In the genomic region with DNA sequence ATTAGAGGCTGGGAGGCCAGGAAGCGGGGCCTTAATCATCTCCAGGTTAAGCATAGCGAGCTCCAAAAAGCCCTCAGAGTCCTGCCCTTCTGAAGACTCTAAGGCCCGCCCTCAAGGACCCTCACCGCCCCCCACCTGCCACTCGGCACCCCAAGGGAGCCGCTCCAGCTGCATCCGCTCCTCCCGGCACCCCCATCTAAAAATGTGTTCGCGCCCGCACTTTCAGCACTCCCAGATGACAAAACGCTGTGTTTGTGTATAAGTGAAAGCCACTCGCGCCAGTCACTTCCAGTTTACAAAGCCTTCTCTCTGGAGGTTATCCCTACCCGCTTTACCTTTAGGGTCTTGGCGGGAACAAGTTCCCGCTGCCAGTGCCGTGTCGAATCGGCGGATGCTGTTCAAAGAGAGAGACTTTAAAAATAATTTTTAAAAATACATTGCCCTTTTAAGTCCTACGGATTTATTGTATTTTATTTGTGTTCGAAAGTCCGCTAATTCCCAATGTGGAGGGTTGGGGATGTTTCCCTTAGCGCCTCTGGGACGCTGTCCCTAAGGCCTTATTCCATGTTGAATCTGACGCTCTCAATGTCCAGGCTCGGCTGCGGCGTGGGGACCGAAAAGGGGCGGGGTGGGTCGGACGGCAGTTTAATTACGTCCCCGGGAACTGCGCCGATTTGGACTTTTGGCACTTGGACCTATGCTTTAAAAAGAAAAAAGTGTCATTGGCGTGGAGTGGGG, we compare ENCODE assay signal across 1 cellular context.
A peak's percentile ranks its signal among the peaks of the same experiment; 100 is the strongest.
TF ChIP-seq lines count a peak whose summit lies in the region.

Gene DCLRE1A, minus strand, starts transcription at position 64 of the 738 bp plus-strand sequence. CDS start 900 bp downstream, outside the sequence.
A gene with protein sequence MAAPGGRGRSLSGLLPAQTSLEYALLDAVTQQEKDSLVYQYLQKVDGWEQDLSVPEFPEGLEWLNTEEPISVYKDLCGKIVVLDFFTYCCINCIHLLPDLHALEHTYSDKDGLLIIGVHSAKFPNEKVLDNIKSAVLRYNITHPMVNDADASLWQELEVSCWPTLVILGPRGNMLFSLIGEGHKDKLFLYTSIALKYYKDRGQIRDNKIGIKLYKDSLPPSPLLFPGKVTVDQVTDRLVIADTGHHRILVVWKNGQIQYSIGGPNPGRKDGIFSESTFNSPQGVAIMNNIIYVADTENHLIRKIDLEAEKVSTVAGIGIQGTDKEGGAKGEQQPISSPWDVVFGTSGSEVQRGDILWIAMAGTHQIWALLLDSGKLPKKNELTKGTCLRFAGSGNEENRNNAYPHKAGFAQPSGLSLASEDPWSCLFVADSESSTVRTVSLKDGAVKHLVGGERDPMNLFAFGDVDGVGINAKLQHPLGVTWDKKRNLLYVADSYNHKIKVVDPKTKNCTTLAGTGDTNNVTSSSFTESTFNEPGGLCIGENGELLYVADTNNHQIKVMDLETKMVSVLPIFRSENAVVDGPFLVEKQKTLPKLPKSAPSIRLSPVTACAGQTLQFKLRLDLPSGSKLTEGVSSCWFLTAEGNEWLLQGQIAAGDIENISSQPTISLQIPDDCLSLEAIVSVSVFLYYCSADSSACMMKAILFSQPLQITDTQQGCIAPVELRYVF (plus strand): TSS at position 643 of the 738 bp plus-strand sequence. CDS start 212 bp downstream, outside the sequence.

TF ChIP-seq in HepG2, 621 proteins besides CTCF, POLR2A, EP300 and RAD21 (continued from another document and continues in another):
- TF ChIP-seq, protein P1, sequence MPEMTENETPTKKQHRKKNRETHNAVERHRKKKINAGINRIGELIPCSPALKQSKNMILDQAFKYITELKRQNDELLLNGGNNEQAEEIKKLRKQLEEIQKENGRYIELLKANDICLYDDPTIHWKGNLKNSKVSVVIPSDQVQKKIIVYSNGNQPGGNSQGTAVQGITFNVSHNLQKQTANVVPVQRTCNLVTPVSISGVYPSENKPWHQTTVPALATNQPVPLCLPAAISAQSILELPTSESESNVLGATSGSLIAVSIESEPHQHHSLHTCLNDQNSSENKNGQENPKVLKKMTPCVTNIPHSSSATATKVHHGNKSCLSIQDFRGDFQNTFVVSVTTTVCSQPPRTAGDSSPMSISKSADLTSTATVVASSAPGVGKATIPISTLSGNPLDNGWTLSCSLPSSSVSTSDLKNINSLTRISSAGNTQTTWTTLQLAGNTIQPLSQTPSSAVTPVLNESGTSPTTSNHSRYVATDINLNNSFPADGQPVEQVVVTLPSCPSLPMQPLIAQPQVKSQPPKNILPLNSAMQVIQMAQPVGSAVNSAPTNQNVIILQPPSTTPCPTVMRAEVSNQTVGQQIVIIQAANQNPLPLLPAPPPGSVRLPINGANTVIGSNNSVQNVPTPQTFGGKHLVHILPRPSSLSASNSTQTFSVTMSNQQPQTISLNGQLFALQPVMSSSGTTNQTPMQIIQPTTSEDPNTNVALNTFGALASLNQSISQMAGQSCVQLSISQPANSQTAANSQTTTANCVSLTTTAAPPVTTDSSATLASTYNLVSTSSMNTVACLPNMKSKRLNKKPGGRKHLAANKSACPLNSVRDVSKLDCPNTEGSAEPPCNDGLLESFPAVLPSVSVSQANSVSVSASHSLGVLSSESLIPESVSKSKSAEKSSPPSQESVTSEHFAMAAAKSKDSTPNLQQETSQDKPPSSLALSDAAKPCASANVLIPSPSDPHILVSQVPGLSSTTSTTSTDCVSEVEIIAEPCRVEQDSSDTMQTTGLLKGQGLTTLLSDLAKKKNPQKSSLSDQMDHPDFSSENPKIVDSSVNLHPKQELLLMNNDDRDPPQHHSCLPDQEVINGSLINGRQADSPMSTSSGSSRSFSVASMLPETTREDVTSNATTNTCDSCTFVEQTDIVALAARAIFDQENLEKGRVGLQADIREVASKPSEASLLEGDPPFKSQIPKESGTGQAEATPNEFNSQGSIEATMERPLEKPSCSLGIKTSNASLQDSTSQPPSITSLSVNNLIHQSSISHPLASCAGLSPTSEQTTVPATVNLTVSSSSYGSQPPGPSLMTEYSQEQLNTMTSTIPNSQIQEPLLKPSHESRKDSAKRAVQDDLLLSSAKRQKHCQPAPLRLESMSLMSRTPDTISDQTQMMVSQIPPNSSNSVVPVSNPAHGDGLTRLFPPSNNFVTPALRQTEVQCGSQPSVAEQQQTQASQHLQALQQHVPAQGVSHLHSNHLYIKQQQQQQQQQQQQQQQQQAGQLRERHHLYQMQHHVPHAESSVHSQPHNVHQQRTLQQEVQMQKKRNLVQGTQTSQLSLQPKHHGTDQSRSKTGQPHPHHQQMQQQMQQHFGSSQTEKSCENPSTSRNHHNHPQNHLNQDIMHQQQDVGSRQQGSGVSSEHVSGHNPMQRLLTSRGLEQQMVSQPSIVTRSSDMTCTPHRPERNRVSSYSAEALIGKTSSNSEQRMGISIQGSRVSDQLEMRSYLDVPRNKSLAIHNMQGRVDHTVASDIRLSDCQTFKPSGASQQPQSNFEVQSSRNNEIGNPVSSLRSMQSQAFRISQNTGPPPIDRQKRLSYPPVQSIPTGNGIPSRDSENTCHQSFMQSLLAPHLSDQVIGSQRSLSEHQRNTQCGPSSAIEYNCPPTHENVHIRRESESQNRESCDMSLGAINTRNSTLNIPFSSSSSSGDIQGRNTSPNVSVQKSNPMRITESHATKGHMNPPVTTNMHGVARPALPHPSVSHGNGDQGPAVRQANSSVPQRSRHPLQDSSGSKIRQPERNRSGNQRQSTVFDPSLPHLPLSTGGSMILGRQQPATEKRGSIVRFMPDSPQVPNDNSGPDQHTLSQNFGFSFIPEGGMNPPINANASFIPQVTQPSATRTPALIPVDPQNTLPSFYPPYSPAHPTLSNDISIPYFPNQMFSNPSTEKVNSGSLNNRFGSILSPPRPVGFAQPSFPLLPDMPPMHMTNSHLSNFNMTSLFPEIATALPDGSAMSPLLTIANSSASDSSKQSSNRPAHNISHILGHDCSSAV (CRISPR knock-in tag; IDR thresholded peaks at IDR 0.05; ENCODE audit: borderline replicate concordance) = no peak
- TF ChIP-seq RBM22 (optimal IDR thresholded peaks at IDR 0.05; ENCODE audit: low read length) = no peak
- TF ChIP-seq KMT2A (CRISPR knock-in tag; IDR thresholded peaks at IDR 0.05) = no peak
- TF ChIP-seq ASH2L (IDR thresholded peaks at IDR 0.05; ENCODE audit: insufficient read length, low read depth, low read length) = peak; percentile 99
- TF ChIP-seq, protein P2, sequence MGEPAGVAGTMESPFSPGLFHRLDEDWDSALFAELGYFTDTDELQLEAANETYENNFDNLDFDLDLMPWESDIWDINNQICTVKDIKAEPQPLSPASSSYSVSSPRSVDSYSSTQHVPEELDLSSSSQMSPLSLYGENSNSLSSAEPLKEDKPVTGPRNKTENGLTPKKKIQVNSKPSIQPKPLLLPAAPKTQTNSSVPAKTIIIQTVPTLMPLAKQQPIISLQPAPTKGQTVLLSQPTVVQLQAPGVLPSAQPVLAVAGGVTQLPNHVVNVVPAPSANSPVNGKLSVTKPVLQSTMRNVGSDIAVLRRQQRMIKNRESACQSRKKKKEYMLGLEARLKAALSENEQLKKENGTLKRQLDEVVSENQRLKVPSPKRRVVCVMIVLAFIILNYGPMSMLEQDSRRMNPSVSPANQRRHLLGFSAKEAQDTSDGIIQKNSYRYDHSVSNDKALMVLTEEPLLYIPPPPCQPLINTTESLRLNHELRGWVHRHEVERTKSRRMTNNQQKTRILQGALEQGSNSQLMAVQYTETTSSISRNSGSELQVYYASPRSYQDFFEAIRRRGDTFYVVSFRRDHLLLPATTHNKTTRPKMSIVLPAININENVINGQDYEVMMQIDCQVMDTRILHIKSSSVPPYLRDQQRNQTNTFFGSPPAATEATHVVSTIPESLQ (CRISPR knock-in tag; conservative IDR thresholded peaks at IDR 0.05) = 0 out of 2 replicates have a peak, but pooled peaks have one; percentile 57
- peak; percentile 81 for TF ChIP-seq DMAP1 (CRISPR knock-in tag; IDR thresholded peaks at IDR 0.05)
- no peak for TF ChIP-seq CREB1 (IDR thresholded peaks at IDR 0.05)
- TF ChIP-seq CREB1 (CRISPR knock-in tag; IDR thresholded peaks at IDR 0.05) = peak; percentile 47; the same call in 1 of the 2 replicates
- 0 out of 2 replicates have a peak, but pooled peaks have one; percentile 20 for TF ChIP-seq ARID5B (CRISPR knock-in tag; IDR thresholded peaks at IDR 0.05)
- TF ChIP-seq HNF1A (IDR thresholded peaks at IDR 0.05; ENCODE audit: low read depth) = no peak
- TF ChIP-seq HNF1A (CRISPR knock-in tag; IDR thresholded peaks at IDR 0.05; ENCODE audit: borderline replicate concordance) = no peak; the same call in 1 of the 2 replicates
- no peak; the same call in 1 of the 2 replicates for TF ChIP-seq WIZ (CRISPR knock-in tag; IDR thresholded peaks at IDR 0.05)
- no peak for TF ChIP-seq ZFP62 (CRISPR knock-in tag; IDR thresholded peaks at IDR 0.05)
- TF ChIP-seq RARG (CRISPR knock-in tag; IDR thresholded peaks at IDR 0.05; ENCODE audit: low read depth) = no peak
- 0 out of 2 replicates have a peak, but pooled peaks have one; percentile 62 for TF ChIP-seq ZNF333 (CRISPR knock-in tag; IDR thresholded peaks at IDR 0.05; ENCODE audit: borderline replicate concordance)
- TF ChIP-seq TARDBP (CRISPR knock-in tag; IDR thresholded peaks at IDR 0.05) = 0 out of 2 replicates have a peak, but pooled peaks have one; percentile 13
- TF ChIP-seq ZC3H4 (CRISPR knock-in tag; IDR thresholded peaks at IDR 0.05; ENCODE audit: borderline replicate concordance) = no peak
- TF ChIP-seq ZNF281 (CRISPR knock-in tag; IDR thresholded peaks at IDR 0.05; ENCODE audit: borderline replicate concordance) = peak; percentile 4; the same call in 1 of the 2 replicates
- TF ChIP-seq CHD2 (IDR thresholded peaks at IDR 0.05; ENCODE audit: low read depth, low read length) = 0 out of 2 replicates have a peak, but pooled peaks have one; percentile 24
- TF ChIP-seq NCOR1 (IDR thresholded peaks at IDR 0.05; ENCODE audit: borderline replicate concordance, low read length) = peak; percentile 53; the same call in 1 of the 2 replicates
- TF ChIP-seq ZNF124 (CRISPR knock-in tag; IDR thresholded peaks at IDR 0.05) = peak; percentile 11; the same call in 1 of the 2 replicates
- TF ChIP-seq EED (CRISPR knock-in tag; IDR thresholded peaks at IDR 0.05) = no peak
- no peak for TF ChIP-seq RFX3 (CRISPR knock-in tag; IDR thresholded peaks at IDR 0.05)
- no peak for TF ChIP-seq NR2F1 (CRISPR knock-in tag; IDR thresholded peaks at IDR 0.05)
